In the genomic region with DNA sequence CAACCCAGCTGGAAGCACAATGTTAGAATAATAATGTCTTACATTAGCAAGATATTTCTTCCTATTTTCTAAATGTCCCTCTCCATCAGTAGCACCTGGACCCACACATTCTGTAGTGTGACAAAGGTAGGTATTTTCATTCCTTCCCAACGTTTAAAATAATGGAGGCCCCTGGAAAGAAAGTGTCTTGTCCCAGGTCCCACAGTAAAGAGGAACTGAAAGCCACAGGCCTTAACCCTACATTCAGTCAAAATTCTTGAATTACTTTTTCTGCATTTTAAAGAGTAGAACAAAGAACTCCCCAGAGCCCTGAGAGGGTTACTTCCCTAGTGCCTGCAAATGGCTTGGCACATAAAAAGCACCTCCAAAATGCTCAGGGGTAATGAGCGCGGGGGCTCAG, we compare ENCODE assay signal across 17 cellular contexts. TPM values are rescaled to one million over a fixed set of nuclear protein-coding genes. Genes with fewer than 3 reads are reported as not detected.
A peak's percentile ranks its signal among the peaks of the same experiment; 100 is the strongest.
DNase-seq lines count a peak whose midpoint lies in the region; ATAC-seq, FAIRE-seq and TF ChIP-seq lines count a peak whose summit lies in the region.
"Had no signal": no experiment of that assay in that cellular context is flagged by ENCODE, and none has a peak within 500 bp of the region (broad histone marks: within the 10 kb centered on the region; RNA-seq: fewer than 3 reads in every experiment).

No MANE protein-coding gene starts in this region.

- H3K36me3 ChIP-seq in heart right ventricle: no peaks in the 10 kb centered on the region
- H3K36me3 ChIP-seq in upper lobe of right lung: no peaks in the 10 kb centered on the region
- no peaks in the 10 kb centered on the region for H3K36me3 ChIP-seq in Caco-2 (ENCODE audit: control insufficient read depth, insufficient read depth, low read length)
- H3K36me3 ChIP-seq: esophagus squamous epithelium, ovary had no signal

- no TSS peak for BruUV-seq in Caco-2 (replicated peaks; lab: Mats Ljungman, UMichigan)

- H3K4me1 Mint-ChIP-seq in endothelial cell (ENCODE audit: unreplicated experiment) (peaks cover 40% of the 10 kb centered on the region), Caco-2 (ENCODE audit: low read depth, unreplicated experiment) (no peaks in the 10 kb centered on the region)
- H3K4me1 Mint-ChIP-seq: stimulated activated effector memory CD8-positive, alpha-beta T cell treated with anti-CD3 and anti-CD28 coated beads, Interleukin-12 subunit alpha, Interleukin-12 subunit beta, amount 100 ng/mL, for 72 hours had no signal

- peaks cover 0 to 29% (median 1%) of the 10 kb centered on the region in 7 donors for H3K27me3 ChIP-seq in heart right ventricle
- H3K27me3 ChIP-seq in upper lobe of right lung: no peaks in the 10 kb centered on the region
- no peaks in the 10 kb centered on the region for H3K27me3 ChIP-seq in Caco-2 (replicated peaks; ENCODE audit: control insufficient read depth, insufficient read depth, low read length)
- H3K27me3 ChIP-seq: ovary had no signal

- H3K27me3 Mint-ChIP-seq in endothelial cell (ENCODE audit: unreplicated experiment) (peaks cover 9% of the 10 kb centered on the region), Caco-2 (ENCODE audit: insufficient read depth, unreplicated experiment) (peaks cover 22% of the 10 kb centered on the region)

- H3K4me3 ChIP-seq in heart right ventricle (no peak overlapping the region), upper lobe of right lung (no peak overlapping the region), Caco-2 (ENCODE audit: low read depth, low read length) (no peak overlapping the region)
- H3K4me3 ChIP-seq: esophagus squamous epithelium, ovary had no signal

- WGBS in heart right ventricle, 2 donors: 72 to 76% methylated on average over 3 of the region's 3 CpGs

- H3K4me1 ChIP-seq in heart right ventricle (no peaks in the 10 kb centered on the region), upper lobe of right lung (no peaks in the 10 kb centered on the region), Caco-2 (no peaks in the 10 kb centered on the region)

- ATAC-seq in GM19438 (IDR thresholded peaks at IDR 0.05; ENCODE audit: low read depth, unreplicated experiment): peak; percentile 90
- ATAC-seq in HG02798 (IDR thresholded peaks at IDR 0.05; ENCODE audit: poor library complexity, unreplicated experiment): peak; percentile 73
- ATAC-seq in HG03558 (IDR thresholded peaks at IDR 0.05; ENCODE audit: extremely low read depth, unreplicated experiment): peak; percentile 77
- no peak for ATAC-seq in heart right ventricle
- no peak for ATAC-seq in upper lobe of right lung
- ATAC-seq: HCT116; stimulated activated effector memory CD8-positive, alpha-beta T cell treated with anti-CD3 and anti-CD28 coated beads, Interleukin-12 subunit alpha, Interleukin-12 subunit beta, amount 100 ng/mL, for 72 hours had no signal

- POLR2A ChIA-PET in Caco-2 (lab: Charles Lee): no interaction called here

- CTCF ChIA-PET in Caco-2 (lab: Charles Lee): no interaction called here

- FAIRE-seq in GM12891 (lab: Jason Lieb, UNC): no peak
- FAIRE-seq: D721Med had no signal

- TF ChIP-seq CTCF in heart right ventricle (IDR thresholded peaks at IDR 0.05) (no peak), endothelial cell (IDR thresholded peaks at IDR 0.05; ENCODE audit: unreplicated experiment) (no peak), upper lobe of right lung (IDR thresholded peaks at IDR 0.05) (no peak), Caco-2 (IDR thresholded peaks at IDR 0.05; ENCODE audit: insufficient read depth in 1 of 2, low read depth in 1 of 2, low read length in 1 of 2, severe bottlenecking in 1 of 2, unreplicated experiment in 1 of 2) (no peak)

- DNase-seq in GM12891 (ENCODE audit: insufficient read length, low spot score): no peak
- DNase-seq in heart right ventricle: no peak
- no peak for DNase-seq in endothelial cell (ENCODE audit: low spot score)
- DNase-seq in upper lobe of right lung: no peak
- DNase-seq in Caco-2: no peak
- DNase-seq: ACHN, esophagus squamous epithelium, NCI-H187, ovary had no signal

- intact Hi-C loops in heart right ventricle (cut with DNase I) (no loop called here), upper lobe of right lung (cut with DNase I) (no loop called here), Caco-2 (cut with micrococcal nuclease; ENCODE audit: unreplicated experiment) (no loop called here)

- H3K9me3 ChIP-seq in heart right ventricle (no peaks in the 10 kb centered on the region), upper lobe of right lung (no peaks in the 10 kb centered on the region), Caco-2 (no peaks in the 10 kb centered on the region)
- H3K9me3 ChIP-seq: esophagus squamous epithelium, ovary had no signal

- H3K27ac ChIP-seq in heart right ventricle: no peak overlapping the region
- H3K27ac ChIP-seq in upper lobe of right lung: no peak overlapping the region
- H3K27ac ChIP-seq: esophagus squamous epithelium, ovary had no signal

- H3K9me3 Mint-ChIP-seq in endothelial cell (ENCODE audit: unreplicated experiment): no peaks in the 10 kb centered on the region
- H3K9me3 Mint-ChIP-seq in Caco-2 (ENCODE audit: unreplicated experiment): peaks cover 2% of the 10 kb centered on the region
- H3K9me3 Mint-ChIP-seq: stimulated activated effector memory CD8-positive, alpha-beta T cell treated with anti-CD3 and anti-CD28 coated beads, Interleukin-12 subunit alpha, Interleukin-12 subunit beta, amount 100 ng/mL, for 72 hours had no signal

- no peak for TF ChIP-seq POLR2A in GM12891 (IDR thresholded peaks at IDR 0.05; ENCODE audit: low read depth, low read length)

- H3K27ac Mint-ChIP-seq in endothelial cell (ENCODE audit: unreplicated experiment) (no peak overlapping the region), Caco-2 (ENCODE audit: unreplicated experiment) (no peak overlapping the region)
- H3K27ac Mint-ChIP-seq: stimulated activated effector memory CD8-positive, alpha-beta T cell treated with anti-CD3 and anti-CD28 coated beads, Interleukin-12 subunit alpha, Interleukin-12 subunit beta, amount 100 ng/mL, for 72 hours had no signal

- H3K36me3 Mint-ChIP-seq in endothelial cell (ENCODE audit: low read depth, unreplicated experiment) (no peaks in the 10 kb centered on the region), Caco-2 (ENCODE audit: insufficient read depth, unreplicated experiment) (no peaks in the 10 kb centered on the region)
- H3K36me3 Mint-ChIP-seq: stimulated activated effector memory CD8-positive, alpha-beta T cell treated with anti-CD3 and anti-CD28 coated beads, Interleukin-12 subunit alpha, Interleukin-12 subunit beta, amount 100 ng/mL, for 72 hours had no signal

- H3K4me3 Mint-ChIP-seq in endothelial cell (ENCODE audit: unreplicated experiment) (no peak overlapping the region), Caco-2 (ENCODE audit: unreplicated experiment) (no peak overlapping the region)
- H3K4me3 Mint-ChIP-seq: stimulated activated effector memory CD8-positive, alpha-beta T cell treated with anti-CD3 and anti-CD28 coated beads, Interleukin-12 subunit alpha, Interleukin-12 subunit beta, amount 100 ng/mL, for 72 hours had no signal

TF ChIP-seq in GM12891, 5 proteins besides CTCF, POLR2A, EP300 and RAD21:
- peak; percentile 95 for TF ChIP-seq SPI1 (IDR thresholded peaks at IDR 0.05; ENCODE audit: low read depth, low read length)
- TF ChIP-seq TAF1 (IDR thresholded peaks at IDR 0.05; ENCODE audit: low read depth, low read length): no peak

RNA-seq across cellular contexts. Expression of a gene that starts 26.3 kb away (rescaled TPM):
- polyA plus RNA-seq in GM12891 (2012; ENCODE audit: low read depth, missing spikeins): not detected
- 1 to 10 TPM in 1 of 10 donors, under 1 TPM in 9; 0.07 to 1.2 (median 0.42) TPM for total RNA-seq in heart right ventricle
- under 1 TPM; under 0.01 to 0.07 TPM for polyA plus RNA-seq in heart right ventricle
- total RNA-seq in endothelial cell (ENCODE audit: unreplicated experiment): 4.1 TPM
- not detected for total RNA-seq in upper lobe of right lung
- not detected in 2 replicates for total RNA-seq in Caco-2 (2022)
- total RNA-seq: lung microvascular endothelial cell, SK-MEL-5 had no signal

Comparison
In these comparisons a context has a peak if more than half of its experiments do, and no peak if none do; other contexts are left out.
1. ATAC-seq: peak in GM19438 (single experiment), HG02798 (single experiment) and HG03558 (single experiment); none in heart right ventricle (0 of 8) and upper lobe of right lung (single experiment).